ENCODE assay signal across 8 cellular contexts in the genomic region with DNA sequence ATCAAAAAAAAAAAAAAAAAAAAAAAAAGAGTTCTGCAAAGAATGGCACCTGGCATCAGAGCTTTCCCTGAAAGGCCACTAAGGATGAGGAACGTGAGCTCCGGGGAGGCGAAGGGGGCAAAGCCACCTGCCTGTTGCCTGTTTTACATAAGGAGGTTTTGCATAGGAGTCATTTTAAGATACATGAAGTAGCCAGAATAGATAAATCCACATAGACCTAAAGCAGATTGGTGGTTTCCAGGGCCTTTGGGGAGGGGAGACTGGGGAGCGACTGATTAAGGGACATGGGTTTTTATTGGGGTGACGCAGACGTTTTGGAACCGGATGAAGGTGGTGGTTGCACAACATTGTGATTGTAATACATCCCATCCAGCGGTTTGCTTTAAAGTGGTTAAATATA. TPM values are rescaled to one million over a fixed set of nuclear protein-coding genes. Genes with fewer than 3 reads are reported as not detected.
DNase-seq lines count a peak whose midpoint lies in the region; ATAC-seq, FAIRE-seq and TF ChIP-seq lines count a peak whose summit lies in the region.

No MANE protein-coding gene starts in this region.

- H2AFZ ChIP-seq in HepG2 (ENCODE audit: low read length): no peak overlapping the region

- ATAC-seq in HepG2 (no peak), HG02938 (IDR thresholded peaks at IDR 0.05; ENCODE audit: unreplicated experiment) (peak; percentile 42), RWPE2 (ENCODE audit: low read depth) (no peak)

- no peaks in the 10 kb centered on the region for H3K9me3 ChIP-seq in liver (ENCODE audit: control insufficient read depth in 4 of 4, low read length in 3 of 4)
- H3K9me3 ChIP-seq in HepG2 (ENCODE audit: low read length): no peaks in the 10 kb centered on the region
- no peaks in the 10 kb centered on the region for H3K9me3 ChIP-seq in RWPE2 (ENCODE audit: severe bottlenecking)
- no peaks in the 10 kb centered on the region for H3K9me3 ChIP-seq in sigmoid colon
- no peaks in the 10 kb centered on the region for H3K9me3 ChIP-seq in small intestine (ENCODE audit: control insufficient read depth, low read depth)

- peaks cover 98% of the 10 kb centered on the region for H3K79me2 ChIP-seq in HepG2 (ENCODE audit: insufficient read depth, low read length)

- intact Hi-C loops in HepG2 (cut with micrococcal nuclease; ENCODE audit: unreplicated experiment) (no loop called here), sigmoid colon (cut with DNase I) (no loop called here)

- WGBS in liver: 64% methylated on average over 8 of the region's 8 CpGs
- WGBS in HepG2 (ENCODE audit: low lambda C conversion rate): 93% methylated on average over 8 of the region's 8 CpGs
- WGBS in sigmoid colon, 2 donors: 68 to 71% methylated on average over 8 of the region's 8 CpGs
- WGBS in small intestine, 3 donors: 70 to 75% (median 74%) methylated on average over 8 of the region's 8 CpGs

- CTCF ChIA-PET in HepG2 (lab: Yijun Ruan, JAX; ENCODE audit: low intra/inter-chr PET ratio, low total read pairs): no interaction called here

- no TSS peak for BruUV-seq in HepG2 (replicated peaks; lab: Mats Ljungman, UMichigan)

- POLR2A ChIA-PET in HepG2 (lab: Yijun Ruan, JAX): interaction anchor here (0.6 kb wide), 1 partner anchor 397 kb away, joined by 3 read pairs; no protein-coding TSS in a partner anchor

- no peak for TF ChIP-seq POLR2A in HepG2 (IDR thresholded peaks at IDR 0.05; ENCODE audit: insufficient read depth in 1 of 2, low read depth in 2 of 2, low read length in 2 of 2)
- TF ChIP-seq POLR2A in sigmoid colon (IDR thresholded peaks at IDR 0.05): no peak

- H4K20me1 ChIP-seq in HepG2 (ENCODE audit: insufficient read depth, low read length): peaks cover 79% of the 10 kb centered on the region

- H3K27me3 ChIP-seq in liver (ENCODE audit: control insufficient read depth in 4 of 4, insufficient read depth in 4 of 4, low read length in 3 of 4) (no peaks in the 10 kb centered on the region), HepG2 (ENCODE audit: control insufficient read depth in 1 of 2, insufficient read depth in 2 of 2, low read length in 2 of 2) (peaks cover 0 to 2% of the 10 kb centered on the region in 2 experiments; a peak in 1 of 5 replicates), RWPE2 (ENCODE audit: insufficient read depth, poor library complexity, severe bottlenecking) (no peaks in the 10 kb centered on the region), sigmoid colon (no peaks in the 10 kb centered on the region), small intestine (ENCODE audit: control insufficient read depth in 2 of 2, insufficient read depth in 2 of 2, low read length in 2 of 2) (no peaks in the 10 kb centered on the region)

- no peak overlapping the region for H3K9ac ChIP-seq in liver (ENCODE audit: low read depth in 1 of 2, low read length in 2 of 2)
- H3K9ac ChIP-seq in HepG2 (ENCODE audit: insufficient read depth, low read depth, low read length): no peak overlapping the region

- no peak overlapping the region for H3K4me2 ChIP-seq in HepG2 (ENCODE audit: low read depth, low read length)

- in situ Hi-C loops in HepG2 (cut with HindIII; ENCODE audit: extremely low pct_ligation_motif_present, low pct_unique_long_range_greater_than_20kb): no loop called here

- FAIRE-seq in HepG2 (lab: Jason Lieb, UNC): no peak
- no peak for FAIRE-seq in small intestine (lab: Jason Lieb, UNC)

- H3K27ac ChIP-seq in liver (ENCODE audit: low read depth in 1 of 2, low read length in 2 of 2): peak overlapping the region; percentile 97 to 98
- H3K27ac ChIP-seq in HepG2 (ENCODE audit: extremely low read length, insufficient read depth, low read length): no peak overlapping the region
- H3K27ac ChIP-seq in RWPE2 (ENCODE audit: poor library complexity, severe bottlenecking): peak overlapping the region; percentile 93
- peak overlapping the region in 2 of 4 donors; percentile 89 to 96 for H3K27ac ChIP-seq in sigmoid colon
- no peak overlapping the region for H3K27ac ChIP-seq in small intestine (ENCODE audit: low read depth in 1 of 2, low read length in 1 of 2)

- TF ChIP-seq RAD21 in liver (IDR thresholded peaks at IDR 0.05) (no peak), HepG2 (CRISPR knock-in tag; IDR thresholded peaks at IDR 0.05) (no peak)

- TF ChIP-seq EP300 in HepG2 (IDR thresholded peaks at IDR 0.05; ENCODE audit: low read depth in 2 of 2, low read length in 2 of 2): no peak
- no peak for TF ChIP-seq EP300 in HepG2 (CRISPR knock-in tag; IDR thresholded peaks at IDR 0.05; ENCODE audit: borderline replicate concordance)
- no peak for TF ChIP-seq EP300 in sigmoid colon (IDR thresholded peaks at IDR 0.05)

- no peak for TF ChIP-seq CTCF in liver (IDR thresholded peaks at IDR 0.05; ENCODE audit: low read depth, low read length, missing input control)
- no peak for TF ChIP-seq CTCF in HepG2 (CRISPR knock-in tag; IDR thresholded peaks at IDR 0.05)
- no peak for TF ChIP-seq CTCF in RWPE2 (IDR thresholded peaks at IDR 0.05; ENCODE audit: poor library complexity, severe bottlenecking)
- TF ChIP-seq CTCF in sigmoid colon (IDR thresholded peaks at IDR 0.05): no peak

- H3K36me3 ChIP-seq in liver (ENCODE audit: control insufficient read depth in 4 of 4, insufficient read depth in 3 of 4, low read depth in 1 of 4, low read length in 3 of 4) (no peaks in the 10 kb centered on the region), HepG2 (replicated peaks in 1 of 2; ENCODE audit: control insufficient read depth in 1 of 2, insufficient read depth in 2 of 2, low read length in 2 of 2) (peaks cover 3 to 39% of the 10 kb centered on the region in 2 experiments; a peak in 4 of 5 replicates), RWPE2 (ENCODE audit: low read depth) (peaks cover 32% of the 10 kb centered on the region), sigmoid colon (no peaks in the 10 kb centered on the region), small intestine (ENCODE audit: control insufficient read depth in 2 of 2, insufficient read depth in 2 of 2, low read length in 2 of 2) (no peaks in the 10 kb centered on the region)

- H3K4me3 ChIP-seq in liver (ENCODE audit: low read depth in 1 of 3, low read length in 3 of 3) (no peak overlapping the region), HepG2 (replicated peaks in 1 of 3; ENCODE audit: insufficient read depth in 1 of 3, low read depth in 2 of 3, low read length in 3 of 3) (no peak overlapping the region), RWPE2 (ENCODE audit: severe bottlenecking) (no peak overlapping the region), sigmoid colon (no peak overlapping the region), small intestine (ENCODE audit: low read depth in 1 of 2, low read length in 2 of 2) (no peak overlapping the region)

- no peak for DNase-seq in HepG2 (ENCODE audit: low spot score)
- no peak for DNase-seq in RWPE2 (ENCODE audit: low spot score)
- DNase-seq in cerebellar nuclear complex (lab: John Stamatoyannopoulos, UW): no peak
- no peak for DNase-seq in sigmoid colon
- DNase-seq in KG1 (lab: John Stamatoyannopoulos, UW): no peak
- DNase-seq in small intestine: no peak

- H3K4me1 ChIP-seq in liver (ENCODE audit: control insufficient read depth in 4 of 4, insufficient read depth in 4 of 4, low read length in 3 of 4) (peaks cover 25 to 80% (median 52%) of the 10 kb centered on the region in 4 donors), HepG2 (ENCODE audit: insufficient read depth, low read length) (peaks cover 93% of the 10 kb centered on the region), RWPE2 (ENCODE audit: insufficient read depth, poor library complexity, severe bottlenecking) (peaks cover 51% of the 10 kb centered on the region), sigmoid colon (peaks cover 0 to 88% (median 69%) of the 10 kb centered on the region in 4 donors), small intestine (ENCODE audit: control insufficient read depth in 2 of 2, insufficient read depth in 1 of 2, low read depth in 1 of 2, low read length in 1 of 2) (peaks cover 3 to 26% of the 10 kb centered on the region in 2 donors)

TF ChIP-seq in HepG2, 621 proteins besides CTCF, POLR2A, EP300 and RAD21 (continues in another document):
- TF ChIP-seq SALL2 (CRISPR knock-in tag; IDR thresholded peaks at IDR 0.05): no peak
- no peak for TF ChIP-seq TBX3 (IDR thresholded peaks at IDR 0.05; ENCODE audit: borderline replicate concordance)
- no peak for TF ChIP-seq HOXA5 (CRISPR knock-in tag; IDR thresholded peaks at IDR 0.05)
- no peak for TF ChIP-seq POLR2AphosphoS2 (IDR thresholded peaks at IDR 0.05; ENCODE audit: low read depth, low read length)
- TF ChIP-seq ZNF446 (CRISPR knock-in tag; IDR thresholded peaks at IDR 0.05): no peak
- TF ChIP-seq KLF12 (CRISPR knock-in tag; IDR thresholded peaks at IDR 0.05; ENCODE audit: borderline replicate concordance): no peak

RNA-seq across cellular contexts. Expression of gene NEK6, which starts 7.1 kb away (rescaled TPM):
- 10 to 100 TPM; 36.4 to 48.5 TPM for total RNA-seq in liver
- polyA plus RNA-seq in liver: 10 to 100 TPM; 32.5 to 49.7 TPM
- total RNA-seq in HepG2 (2016; rRNA removed; fragmentation: Illumina TruSeq; extraction: Trizol): 30.4 and 44.7 TPM in 2 replicates
- total RNA-seq in HepG2 (2016; cell fraction: cytosol; rRNA removed; fragmentation: Illumina TruSeq; extraction: Trizol; ENCODE audit: low read depth): 24.6 and 26.3 TPM in 2 replicates
- total RNA-seq in HepG2 (2016; cell fraction: insoluble cytoplasmic fraction; rRNA removed; fragmentation: Illumina TruSeq; extraction: Trizol): 33.2 and 37.5 TPM in 2 replicates
- total RNA-seq in HepG2 (2016; cell fraction: membrane; rRNA removed; fragmentation: Illumina TruSeq; extraction: Trizol): 49.4 and 52.7 TPM in 2 replicates
- total RNA-seq in HepG2 (2016; cell fraction: nucleus; rRNA removed; fragmentation: Illumina TruSeq; extraction: Trizol): 18.1 and 19.8 TPM in 2 replicates
- 119 and 127 TPM in 2 replicates for polyA plus RNA-seq in HepG2 (2011; rRNA removed)
- polyA plus RNA-seq in HepG2 (2011; cell fraction: cytosol; rRNA removed): 131 and 138 TPM in 2 replicates
- 94.1 and 101 TPM in 2 replicates for polyA plus RNA-seq in HepG2 (2011; cell fraction: nucleus; rRNA removed)
- polyA plus RNA-seq in HepG2 (2012): 75.9 and 86.0 TPM in 2 replicates
- polyA plus RNA-seq in HepG2 (2016; cell fraction: cytosol; fragmentation: Illumina TruSeq; extraction: Trizol; ENCODE audit: low read depth): 55.6 and 62.7 TPM in 2 replicates
- polyA plus RNA-seq in HepG2 (2016; cell fraction: insoluble cytoplasmic fraction; fragmentation: Illumina TruSeq; extraction: Trizol; ENCODE audit: low read depth): 71.0 and 74.4 TPM in 2 replicates
- polyA plus RNA-seq in HepG2 (2016; cell fraction: membrane; fragmentation: Illumina TruSeq; extraction: Trizol; ENCODE audit: low read depth): 68.1 and 79.5 TPM in 2 replicates
- 41.9 and 42.8 TPM in 2 replicates for polyA plus RNA-seq in HepG2 (2016; cell fraction: nucleus; fragmentation: Illumina TruSeq; extraction: Trizol; ENCODE audit: insufficient read depth, low read depth)
- 13.4 and 281 TPM in 2 replicates for polyA minus RNA-seq in HepG2 (2011; rRNA and poly(A)+ RNA removed; ENCODE audit: low replicate concordance)
- polyA minus RNA-seq in HepG2 (2011; cell fraction: cytosol; rRNA and poly(A)+ RNA removed): 74.6 and 87.4 TPM in 2 replicates
- 49.3 and 50.8 TPM in 2 replicates for polyA minus RNA-seq in HepG2 (2011; cell fraction: nucleus; rRNA and poly(A)+ RNA removed)
- 10 to 100 TPM in 2 of 4 donors, 1 to 10 TPM in 2; 8.2 to 24.1 (median 14.2) TPM for total RNA-seq in sigmoid colon
- 10 to 100 TPM; 13.8 to 36.2 (median 24.7) TPM for polyA plus RNA-seq in sigmoid colon
- 10 to 100 TPM in 2 of 3 donors, 1 to 10 TPM in 1; 9.7 to 28.9 (median 18.3) TPM for polyA plus RNA-seq in small intestine

Comparison
In these comparisons a context has a peak if more than half of its experiments do, and no peak if none do; other contexts are left out.
1. H3K27ac ChIP-seq: peak in liver (2 of 2) and RWPE2 (single experiment); none in HepG2 (single experiment) and small intestine (0 of 2).